In the genomic region with DNA sequence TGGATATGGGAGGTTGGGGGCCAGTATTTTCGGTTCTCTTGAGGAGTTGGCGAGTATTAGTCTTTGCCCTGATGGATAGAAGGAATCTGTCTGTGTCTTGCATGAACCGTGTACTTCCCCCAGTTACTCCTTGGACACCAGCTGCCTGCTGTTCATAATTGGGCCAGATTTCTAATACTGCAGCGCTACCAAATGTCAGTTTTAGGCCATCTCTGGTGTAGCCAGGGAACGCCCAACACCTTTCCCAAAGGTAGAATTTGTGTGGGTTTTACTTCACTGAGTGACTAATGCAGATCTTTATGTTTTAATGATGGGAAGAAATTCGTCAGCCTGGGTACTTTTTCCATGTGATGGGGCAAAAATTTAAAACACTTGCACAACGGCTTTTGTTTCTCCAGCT, we compare ENCODE assay signal across 11 cellular contexts. TPM values are rescaled to one million over a fixed set of nuclear protein-coding genes. Genes with fewer than 3 reads are reported as not detected.
DNase-seq lines count a peak whose midpoint lies in the region; FAIRE-seq and TF ChIP-seq lines count a peak whose summit lies in the region.
"Had no signal": no experiment of that assay in that cellular context is flagged by ENCODE, and none has a peak within 500 bp of the region (broad histone marks: within the 10 kb centered on the region; RNA-seq: fewer than 3 reads in every experiment).

No MANE protein-coding gene starts in this region.

- H3K4me3 ChIP-seq in keratinocyte (ENCODE audit: control insufficient read depth in 2 of 3, extremely low read depth in 1 of 3, insufficient read depth in 2 of 3, low read depth in 1 of 3, low read length in 3 of 3) = no peak overlapping the region
- no peak overlapping the region for H3K4me3 ChIP-seq in stomach
- no peak overlapping the region for H3K4me3 ChIP-seq in foreskin fibroblast (ENCODE audit: low read depth in 1 of 2, low read length in 2 of 2)

- no peak for TF ChIP-seq CTCF in VCaP (conservative IDR thresholded peaks at IDR 0.05)
- TF ChIP-seq CTCF in keratinocyte (optimal IDR thresholded peaks at IDR 0.05 in 1 of 3, IDR thresholded peaks at IDR 0.05 in 1 of 3, conservative IDR thresholded peaks at IDR 0.05 in 1 of 3; ENCODE audit: extremely low read depth in 1 of 3, insufficient read depth in 2 of 3, low read length in 3 of 3) = peak in 2 of 3 experiments; percentile 40 to 47
- TF ChIP-seq CTCF in stomach (IDR thresholded peaks at IDR 0.05) = no peak
- no peak for TF ChIP-seq CTCF in foreskin fibroblast (IDR thresholded peaks at IDR 0.05; ENCODE audit: low read depth, low read length)

- peak overlapping the region; percentile 46 for H3K4me2 ChIP-seq in keratinocyte (ENCODE audit: control insufficient read depth, extremely low read depth, insufficient read depth, low read depth, low read length)

- TF ChIP-seq EP300 in stomach (IDR thresholded peaks at IDR 0.05) = no peak

- H3K36me3 ChIP-seq in keratinocyte (ENCODE audit: control insufficient read depth in 2 of 2, extremely low read depth in 1 of 2, insufficient read depth in 2 of 2, low read length in 2 of 2) = peaks cover 13 to 23% of the 10 kb centered on the region in 2 experiments
- no peaks in the 10 kb centered on the region for H3K36me3 ChIP-seq in stomach

- DNase-seq in NCI-H2227 (lab: John Stamatoyannopoulos, UW; ENCODE audit: unreplicated experiment) = peak; percentile 19
- DNase-seq in NCI-H2227 treated with DMSO at 0.1 percent for 48 hours (lab: John Stamatoyannopoulos, UW) = no peak
- no peak for DNase-seq in keratinocyte (ENCODE audit: low read depth, low spot score)
- no peak for DNase-seq in stomach
- DNase-seq in foreskin fibroblast = no peak
- no peak for DNase-seq in AG20443 (ENCODE audit: low spot score)
- DNase-seq in NOMO-1 treated with dmso at 0.1 percent for 144 hours (lab: John Stamatoyannopoulos, UW; ENCODE audit: unreplicated experiment) = no peak
- DNase-seq: activated CD4-positive, alpha-beta memory T cell treated with anti-CD3 and anti-CD28 coated beads, Interleukin-2, amount 10 ng/mL, durations not matched to agents 7 days and 5 days; KBM-7 had no signal

- H3K4me1 ChIP-seq in keratinocyte (ENCODE audit: control insufficient read depth, extremely low read depth, insufficient read depth, low read length) = peaks cover 59% of the 10 kb centered on the region
- H3K4me1 ChIP-seq in stomach = peaks cover 26 to 69% (median 40%) of the 10 kb centered on the region in 4 donors

- peaks cover 87% of the 10 kb centered on the region for H4K20me1 ChIP-seq in keratinocyte (ENCODE audit: control insufficient read depth, extremely low read depth, insufficient read depth, low read length)

- intact Hi-C loops in stomach (cut with DNase I; ENCODE audit: low total_unique reads) = loop anchor here (10.0 kb wide), 1 partner anchor 48 kb away; no protein-coding TSS in a partner anchor

- H3K27me3 ChIP-seq in keratinocyte (ENCODE audit: control insufficient read depth, extremely low read depth, insufficient read depth, low read length) (no peaks in the 10 kb centered on the region), stomach (no peaks in the 10 kb centered on the region)

- H3K9me1 ChIP-seq in keratinocyte (ENCODE audit: control insufficient read depth, extremely low read depth, insufficient read depth, low read length) = peaks cover 21% of the 10 kb centered on the region

- no peak overlapping the region for H2AFZ ChIP-seq in keratinocyte (ENCODE audit: control insufficient read depth, low read length)

- WGBS in stomach, 5 donors = 48 to 60% (median 54%) methylated on average over 7 of the region's 7 CpGs

- H3K9ac ChIP-seq in keratinocyte (ENCODE audit: control insufficient read depth, extremely low read depth, insufficient read depth, low read length) = peak overlapping the region; percentile 44

- peaks cover 98% of the 10 kb centered on the region for H3K79me2 ChIP-seq in keratinocyte (ENCODE audit: control insufficient read depth, insufficient read depth, low read length)

- TF ChIP-seq POLR2A in stomach (IDR thresholded peaks at IDR 0.05) = no peak

- peak; percentile 62 for FAIRE-seq in keratinocyte (lab: Jason Lieb, UNC)
- FAIRE-seq: G401.6 had no signal

- H3K27ac ChIP-seq in VCaP (peak overlapping the region; percentile 75), keratinocyte (ENCODE audit: control insufficient read depth, insufficient read depth, low read length) (peak overlapping the region; percentile 65), stomach (peak overlapping the region in 4 of 5 donors; percentile 67 to 81 (median 76))

- H3K9me3 ChIP-seq in keratinocyte (ENCODE audit: control insufficient read depth, low read depth, low read length) (no peaks in the 10 kb centered on the region), stomach (no peaks in the 10 kb centered on the region)

- dilution Hi-C loops in keratinocyte (cut with MboI; ENCODE audit: extremely low pct_ligation_motif_present, low sequenced_read_pairs) = no loop called here

RNA-seq across cellular contexts. Expression of a gene that starts 18.4 kb away (rescaled TPM):
- polyA plus RNA-seq in keratinocyte (271 to 566 TPM (median 289 TPM) in 3 replicates), stomach (10 to 100 TPM; 38.2 to 76.2 (median 45.1) TPM)
- polyA plus RNA-seq in keratinocyte (2011; ENCODE audit: low read depth) = 139 TPM
- polyA plus RNA-seq in keratinocyte (2011; cell fraction: cytosol; rRNA removed) = 224 and 242 TPM in 2 replicates
- 1,762 and 1,792 TPM in 2 replicates for polyA plus RNA-seq in keratinocyte (2011; cell fraction: nucleus; rRNA removed)
- 243 and 645 TPM in 2 replicates for polyA plus RNA-seq in keratinocyte (2012; ENCODE audit: low replicate concordance)
- polyA minus RNA-seq in keratinocyte = 1,184 to 1,540 TPM (median 1,356 TPM) in 3 replicates
- 873 TPM for polyA minus RNA-seq in keratinocyte (2011; cell fraction: cytosol; rRNA and poly(A)+ RNA removed)
- polyA minus RNA-seq in keratinocyte (2011; cell fraction: nucleus; rRNA and poly(A)+ RNA removed) = 2,395 and 3,178 TPM in 2 replicates
- total RNA-seq in stomach = 100 to 1,000 TPM in 3 of 5 donors, 10 to 100 TPM in 2; 51.3 to 204 (median 112) TPM

Comparison
In these comparisons a context has a peak if more than half of its experiments do, and no peak if none do; other contexts are left out.
1. CTCF ChIP-seq: peak in keratinocyte (2 of 3); none in VCaP (single experiment), stomach (0 of 7) and foreskin fibroblast (single experiment).
2. Peak in every context shown above with its lines, with median percentiles within 50 percentile points of each other: H3K27ac ChIP-seq.